Comparison of ENCODE assay signal across 8 cellular contexts in genomic region chr15:51192560-51193280, GRCh38.
A peak's percentile ranks its signal among the peaks of the same experiment; 100 is the strongest.
DNase-seq lines count a peak whose midpoint lies in the region; ATAC-seq and TF ChIP-seq lines count a peak whose summit lies in the region.

No MANE protein-coding gene starts in this region.

- no peak overlapping the region for H3K27ac Mint-ChIP-seq in activated CD4-positive, alpha-beta T cell treated with anti-CD3 and anti-CD28 coated beads, Interleukin-2, amount 10 ng/mL, durations not matched to agents 24 days and 14 days

- no peak for TF ChIP-seq POLR2A in lower leg skin (IDR thresholded peaks at IDR 0.05)

- H3K27me3 Mint-ChIP-seq in activated CD4-positive, alpha-beta T cell treated with anti-CD3 and anti-CD28 coated beads, Interleukin-2, amount 10 ng/mL, durations not matched to agents 24 days and 14 days = peaks cover 34% of the 10 kb centered on the region

- 27 to 34% methylated on average over 12 to 13 of the region's 13 CpGs for WGBS in lower leg skin, 2 donors

- H3K9me3 Mint-ChIP-seq in activated CD4-positive, alpha-beta T cell treated with anti-CD3 and anti-CD28 coated beads, Interleukin-2, amount 10 ng/mL, durations not matched to agents 24 days and 14 days = no peaks in the 10 kb centered on the region

- ATAC-seq in HG02938 (IDR thresholded peaks at IDR 0.05; ENCODE audit: unreplicated experiment) (peak; percentile 54), GM21786 (IDR thresholded peaks at IDR 0.05; ENCODE audit: unreplicated experiment) (no peak)

- peak in 1 of 3 donors; percentile 72 for TF ChIP-seq CTCF in lower leg skin (IDR thresholded peaks at IDR 0.05)

- no peak overlapping the region for H3K4me3 Mint-ChIP-seq in activated CD4-positive, alpha-beta T cell treated with anti-CD3 and anti-CD28 coated beads, Interleukin-2, amount 10 ng/mL, durations not matched to agents 24 days and 14 days

- no peaks in the 10 kb centered on the region for H3K4me1 Mint-ChIP-seq in activated CD4-positive, alpha-beta T cell treated with anti-CD3 and anti-CD28 coated beads, Interleukin-2, amount 10 ng/mL, durations not matched to agents 24 days and 14 days

- H3K36me3 Mint-ChIP-seq in activated CD4-positive, alpha-beta T cell treated with anti-CD3 and anti-CD28 coated beads, Interleukin-2, amount 10 ng/mL, durations not matched to agents 24 days and 14 days (ENCODE audit: low read depth) = no peaks in the 10 kb centered on the region

- no peak overlapping the region for H3K4me3 ChIP-seq in lower leg skin (ENCODE audit: low read depth, poor library complexity, severe bottlenecking)

- intact Hi-C loops in activated CD4-positive, alpha-beta T cell treated with anti-CD3 and anti-CD28 coated beads, Interleukin-2, amount 10 ng/mL, durations not matched to agents 24 days and 14 days (cut with micrococcal nuclease) = loop anchor here (1.0 kb wide), 1 partner anchor 29 kb away; no protein-coding TSS in a partner anchor
- intact Hi-C loops in lower leg skin (cut with DNase I; ENCODE audit: low total_unique reads) = no loop called here

- DNase-seq in DMS79 treated with DMSO at 0.1 percent for 48 hours (lab: John Stamatoyannopoulos, UW) (peak; percentile 37), NCI-H524 (lab: John Stamatoyannopoulos, UW) (peak; percentile 69 to 84), dedifferentiated amniotic fluid mesenchymal stem cell (ENCODE audit: extremely low spot score) (peak; percentile 77), lower leg skin (ENCODE audit: low spot score in 2 of 2) (peak; percentile 82 to 98)
- DNase-seq in activated CD4-positive, alpha-beta T cell treated with anti-CD3 and anti-CD28 coated beads, Interleukin-2, amount 10 ng/mL, durations not matched to agents 24 days and 14 days = peak; percentile 93
- DNase-seq in stimulated activated CD4-positive, alpha-beta T cell treated with anti-CD3 and anti-CD28 coated beads, TNF-alpha, amount 100 ng/mL, for 1 hour (ENCODE audit: low read depth in 3 of 3, low spot score in 1 of 3) = peak in 2 of 3 donors; percentile 18 to 67

Comparison
In these comparisons a context has a peak if more than half of its experiments do, and no peak if none do; other contexts are left out.
1. DNase-seq: peak in every context shown above with its lines; median percentile 93 in activated CD4-positive, alpha-beta T cell treated with anti-CD3 and anti-CD28 coated beads, Interleukin-2, amount 10 ng/mL, durations not matched to agents 24 days and 14 days; 90 in lower leg skin; 77 in dedifferentiated amniotic fluid mesenchymal stem cell; 76 in NCI-H524; 42 in stimulated activated CD4-positive, alpha-beta T cell treated with anti-CD3 and anti-CD28 coated beads, TNF-alpha, amount 100 ng/mL, for 1 hour; 37 in DMS79 treated with DMSO at 0.1 percent for 48 hours.